ENCODE assay signal across 8 cellular contexts in the genomic region with DNA sequence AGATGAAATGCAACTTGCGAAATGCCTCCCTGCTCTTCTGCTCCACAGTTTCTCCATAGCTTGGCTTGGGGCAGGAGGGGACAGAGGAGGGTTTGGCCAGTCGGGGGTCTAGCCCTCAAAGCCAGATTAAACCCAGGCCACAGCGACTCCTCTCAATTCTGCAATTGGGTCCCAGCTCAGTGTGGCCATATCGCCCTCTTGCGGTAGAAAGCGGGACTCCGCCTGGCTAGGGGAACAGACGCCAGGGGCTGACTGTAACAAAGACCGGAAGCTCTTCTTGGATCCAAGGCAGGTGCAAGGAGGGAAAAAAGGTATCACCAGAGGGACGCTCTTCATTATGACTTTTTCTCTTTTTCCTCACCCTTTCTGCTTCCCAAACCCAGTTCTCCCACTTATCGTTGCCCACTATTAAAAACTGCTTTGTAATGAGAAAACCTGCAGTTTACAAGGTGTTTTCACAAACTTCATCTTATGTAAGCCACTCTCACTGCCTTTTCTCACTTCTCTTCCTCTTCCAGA. TPM values are rescaled to one million over a fixed set of nuclear protein-coding genes. Genes with fewer than 3 reads are reported as not detected.
DNase-seq lines count a peak whose midpoint lies in the region; ATAC-seq and TF ChIP-seq lines count a peak whose summit lies in the region.

No MANE protein-coding gene starts in this region.

- TF ChIP-seq CTCF in CD14-positive monocyte (IDR thresholded peaks at IDR 0.05), result peak; percentile 92
- peak; percentile 100 for TF ChIP-seq CTCF in NB4 (IDR thresholded peaks at IDR 0.05; ENCODE audit: low read depth, low read length)
- TF ChIP-seq CTCF in upper lobe of right lung (IDR thresholded peaks at IDR 0.05), result peak; percentile 98

- H3K4me1 Mint-ChIP-seq in CD14-positive monocyte, result peaks cover 35% of the 10 kb centered on the region
- H3K4me1 Mint-ChIP-seq in activated naive CD4-positive, alpha-beta T cell treated with anti-CD3 and anti-CD28 coated beads, Interleukin-2, amount 50 U/mL, for 24 hours, result peaks cover 22% of the 10 kb centered on the region

- H3K36me3 Mint-ChIP-seq in CD14-positive monocyte, result no peaks in the 10 kb centered on the region
- no peaks in the 10 kb centered on the region for H3K36me3 Mint-ChIP-seq in activated naive CD4-positive, alpha-beta T cell treated with anti-CD3 and anti-CD28 coated beads, Interleukin-2, amount 50 U/mL, for 24 hours

- no peaks in the 10 kb centered on the region for H3K9me3 Mint-ChIP-seq in CD14-positive monocyte
- H3K9me3 Mint-ChIP-seq in activated naive CD4-positive, alpha-beta T cell treated with anti-CD3 and anti-CD28 coated beads, Interleukin-2, amount 50 U/mL, for 24 hours, result no peaks in the 10 kb centered on the region

- H3K27me3 ChIP-seq in upper lobe of right lung, result peaks cover 3% of the 10 kb centered on the region

- no peak for TF ChIP-seq POLR2A in NB4 (IDR thresholded peaks at IDR 0.05; ENCODE audit: extremely low read depth, insufficient read length)

- peak; percentile 52 for ATAC-seq in GM21526 (IDR thresholded peaks at IDR 0.05; ENCODE audit: low FRiP score, unreplicated experiment)
- peak; percentile 98 for ATAC-seq in SK-N-SH treated with all-trans-retinoic acid at 6 μM for 48 hours
- ATAC-seq in Right ventricle myocardium inferior, result peak; percentile 78
- peak; percentile 97 for ATAC-seq in upper lobe of right lung

- DNase-seq in CD14-positive monocyte (ENCODE audit: low spot score) (peak; percentile 77), NB4 (ENCODE audit: low read depth) (peak; percentile 85), Right ventricle myocardium inferior (ENCODE audit: missing footprints) (peak; percentile 83), pons (ENCODE audit: low spot score) (peak; percentile 62), upper lobe of right lung (peak; percentile 89)

- peaks cover 0 to 1% (median 0%) of the 10 kb centered on the region in 3 donors for H3K27me3 Mint-ChIP-seq in CD14-positive monocyte (ENCODE audit: low read depth in 3 of 3)
- no peaks in the 10 kb centered on the region for H3K27me3 Mint-ChIP-seq in activated naive CD4-positive, alpha-beta T cell treated with anti-CD3 and anti-CD28 coated beads, Interleukin-2, amount 50 U/mL, for 24 hours

- peak overlapping the region in 6 of 7 donors; percentile 32 to 90 (median 68) for H3K27ac Mint-ChIP-seq in CD14-positive monocyte
- H3K27ac Mint-ChIP-seq in activated naive CD4-positive, alpha-beta T cell treated with anti-CD3 and anti-CD28 coated beads, Interleukin-2, amount 50 U/mL, for 24 hours, result peak overlapping the region; percentile 68

- H3K27ac ChIP-seq in upper lobe of right lung, result no peak overlapping the region

- intact Hi-C loops in CD14-positive monocyte (cut with micrococcal nuclease), result loop anchor here (5.0 to 10.0 kb wide), 3 partner anchors 39 to 187 kb away; no protein-coding TSS in a partner anchor
- intact Hi-C loops in Right ventricle myocardium inferior (cut with DNase I), result loop anchor here (5.0 kb wide), 1 partner anchor 189 kb away; no protein-coding TSS in a partner anchor
- intact Hi-C loops in upper lobe of right lung (cut with DNase I), result no loop called here

- H3K9me3 ChIP-seq in upper lobe of right lung, result no peaks in the 10 kb centered on the region

- H3K4me3 Mint-ChIP-seq in CD14-positive monocyte, result peak overlapping the region; percentile 56 to 76
- no peak overlapping the region for H3K4me3 Mint-ChIP-seq in activated naive CD4-positive, alpha-beta T cell treated with anti-CD3 and anti-CD28 coated beads, Interleukin-2, amount 50 U/mL, for 24 hours

- H3K4me1 ChIP-seq in upper lobe of right lung, result no peaks in the 10 kb centered on the region

- H3K4me3 ChIP-seq in NB4 (ENCODE audit: low read depth, low read length) (no peak overlapping the region), upper lobe of right lung (no peak overlapping the region)

- H3K36me3 ChIP-seq in upper lobe of right lung, result no peaks in the 10 kb centered on the region

TF ChIP-seq in SK-N-SH treated with all-trans-retinoic acid at 6 μM for 48 hours, 23 proteins besides CTCF, POLR2A, EP300 and RAD21:
- TF ChIP-seq CSDC2 (CRISPR knock-in tag; IDR thresholded peaks at IDR 0.05) (no peak), ISL1 (CRISPR knock-in tag; IDR thresholded peaks at IDR 0.05) (no peak), GLIS3 (CRISPR knock-in tag; IDR thresholded peaks at IDR 0.05) (no peak), ARNTL (CRISPR knock-in tag; IDR thresholded peaks at IDR 0.05; ENCODE audit: borderline replicate concordance, low read depth) (no peak), ZC3H10 (CRISPR knock-in tag; IDR thresholded peaks at IDR 0.05) (no peak), RARB (CRISPR knock-in tag; IDR thresholded peaks at IDR 0.05) (no peak), ZFP3 (CRISPR knock-in tag; IDR thresholded peaks at IDR 0.05) (no peak), BACH2 (CRISPR knock-in tag; IDR thresholded peaks at IDR 0.05; ENCODE audit: borderline replicate concordance) (no peak), ESRRG (CRISPR knock-in tag; IDR thresholded peaks at IDR 0.05) (no peak), ZFP30 (CRISPR knock-in tag; IDR thresholded peaks at IDR 0.05) (no peak)
- TF ChIP-seq, protein P1, sequence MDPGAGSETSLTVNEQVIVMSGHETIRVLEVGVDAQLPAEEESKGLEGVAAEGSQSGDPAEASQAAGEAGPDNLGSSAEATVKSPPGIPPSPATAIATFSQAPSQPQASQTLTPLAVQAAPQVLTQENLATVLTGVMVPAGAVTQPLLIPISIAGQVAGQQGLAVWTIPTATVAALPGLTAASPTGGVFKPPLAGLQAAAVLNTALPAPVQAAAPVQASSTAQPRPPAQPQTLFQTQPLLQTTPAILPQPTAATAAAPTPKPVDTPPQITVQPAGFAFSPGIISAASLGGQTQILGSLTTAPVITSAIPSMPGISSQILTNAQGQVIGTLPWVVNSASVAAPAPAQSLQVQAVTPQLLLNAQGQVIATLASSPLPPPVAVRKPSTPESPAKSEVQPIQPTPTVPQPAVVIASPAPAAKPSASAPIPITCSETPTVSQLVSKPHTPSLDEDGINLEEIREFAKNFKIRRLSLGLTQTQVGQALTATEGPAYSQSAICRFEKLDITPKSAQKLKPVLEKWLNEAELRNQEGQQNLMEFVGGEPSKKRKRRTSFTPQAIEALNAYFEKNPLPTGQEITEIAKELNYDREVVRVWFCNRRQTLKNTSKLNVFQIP (CRISPR knock-in tag; IDR thresholded peaks at IDR 0.05; ENCODE audit: borderline replicate concordance, low read depth), result no peak

RNA-seq across cellular contexts. Expression of a gene that starts 36.6 kb away (rescaled TPM):
- 10 to 100 TPM; 17.0 to 23.8 TPM for polyA plus RNA-seq in CD14-positive monocyte
- 36.0 TPM for total RNA-seq in Right ventricle myocardium inferior
- 31.1 TPM for total RNA-seq in upper lobe of right lung

RNA-seq across cellular contexts. Expression of a gene that starts 53.0 kb away (rescaled TPM):
- polyA plus RNA-seq in CD14-positive monocyte, result 1 to 10 TPM; 2.9 to 4.4 TPM
- total RNA-seq in Right ventricle myocardium inferior (14.9 TPM), upper lobe of right lung (6.2 TPM)
